In genomic region chr14:102255401-102256190, GRCh38 we compare ENCODE assay signal across 14 cellular contexts. TPM values are rescaled to one million over a fixed set of nuclear protein-coding genes. Genes with fewer than 3 reads are reported as not detected.
A peak's percentile ranks its signal among the peaks of the same experiment; 100 is the strongest.
DNase-seq lines count a peak whose midpoint lies in the region; ATAC-seq and TF ChIP-seq lines count a peak whose summit lies in the region.
"Had no signal": no experiment of that assay in that cellular context is flagged by ENCODE, and none has a peak within 500 bp of the region (broad histone marks: within the 10 kb centered on the region; RNA-seq: fewer than 3 reads in every experiment).

No MANE protein-coding gene starts in this region.

- intact Hi-C loops in mammary epithelial cell (cut with micrococcal nuclease): no loop called here

- H3K4me3 Mint-ChIP-seq in activated T-cell treated with anti-CD3 and anti-CD28 coated beads, Interleukin-2, amount 50 U/mL, for 4 hours: no peak overlapping the region

- H3K4me3 ChIP-seq in HEK293 (ENCODE audit: low read depth, low read length): no peak overlapping the region
- no peak overlapping the region for H3K4me3 ChIP-seq in mammary epithelial cell (replicated peaks in 1 of 3; ENCODE audit: insufficient read depth in 1 of 3, low read depth in 2 of 3, low read length in 3 of 3)
- no peak overlapping the region for H3K4me3 ChIP-seq in right atrium auricular region
- H3K4me3 ChIP-seq in smooth muscle cell: no peak overlapping the region
- H3K4me3 ChIP-seq: lung had no signal

- dilution Hi-C loops in mammary epithelial cell (cut with HindIII; ENCODE audit: low sequenced_read_pairs): no loop called here

- in situ Hi-C loops in mammary epithelial cell (cut with MboI; ENCODE audit: low sequenced_read_pairs in 2 of 2): no loop called here

- no peaks in the 10 kb centered on the region for H3K4me1 Mint-ChIP-seq in activated T-cell treated with anti-CD3 and anti-CD28 coated beads, Interleukin-2, amount 50 U/mL, for 4 hours (ENCODE audit: low read depth)

- H3K27me3 ChIP-seq in mammary epithelial cell (ENCODE audit: insufficient read depth, low read length): no peaks in the 10 kb centered on the region
- H3K27me3 ChIP-seq in right atrium auricular region: no peaks in the 10 kb centered on the region
- H3K27me3 ChIP-seq in smooth muscle cell (ENCODE audit: low read depth): no peaks in the 10 kb centered on the region

- H3K9me3 Mint-ChIP-seq in activated T-cell treated with anti-CD3 and anti-CD28 coated beads, Interleukin-2, amount 50 U/mL, for 4 hours: no peaks in the 10 kb centered on the region

- CTCF ChIA-PET in HEK293 (lab: Yijun Ruan, JAX) (interaction anchor here (0.6 kb wide), 2 partner anchors 58 to 67 kb away, joined by 3 to 4 read pairs; no protein-coding TSS in a partner anchor), mammary epithelial cell (lab: Charles Lee; ENCODE audit: low non-redundant PET) (no interaction called here)

- H3F3A ChIP-seq in smooth muscle cell (ENCODE audit: low read depth): no peaks in the 10 kb centered on the region

- TF ChIP-seq CTCF in HEK293 (tag by site-specific recombination; IDR thresholded peaks at IDR 0.05) (no peak), mammary epithelial cell (conservative IDR thresholded peaks at IDR 0.05 in 1 of 2, IDR thresholded peaks at IDR 0.05 in 1 of 2; ENCODE audit: extremely low read depth in 1 of 2, insufficient read depth in 1 of 2, low read depth in 1 of 2, low read length in 2 of 2) (no peak), right atrium auricular region (IDR thresholded peaks at IDR 0.05) (no peak), smooth muscle cell (IDR thresholded peaks at IDR 0.05; ENCODE audit: borderline replicate concordance, insufficient read depth, poor library complexity, severe bottlenecking) (no peak), GM10266 (IDR thresholded peaks at IDR 0.05; ENCODE audit: control insufficient read depth, insufficient read depth, low read depth, missing control alignments) (no peak)

- BruUV-seq in mammary epithelial cell (replicated peaks; lab: Mats Ljungman, UMichigan): no TSS peak

- no peak overlapping the region for H2AFZ ChIP-seq in mammary epithelial cell (ENCODE audit: low read depth, low read length)
- H2AFZ ChIP-seq in smooth muscle cell (ENCODE audit: low read depth): peak overlapping the region; percentile 34

- no peak overlapping the region for H3K27ac ChIP-seq in HEK293 (ENCODE audit: extremely low read depth, low read depth, low read length)
- H3K27ac ChIP-seq in mammary epithelial cell (ENCODE audit: insufficient read depth, low read depth, low read length): peak overlapping the region; percentile 21
- peak overlapping the region; percentile 68 to 76 for H3K27ac ChIP-seq in right atrium auricular region
- H3K27ac ChIP-seq in smooth muscle cell (ENCODE audit: low read depth): peak overlapping the region; percentile 86

- DNase-seq in mammary epithelial cell (no peak), right atrium auricular region (ENCODE audit: low spot score) (no peak), smooth muscle cell (lab: John Stamatoyannopoulos, UW; ENCODE audit: unreplicated experiment) (no peak), OCI-M2 (lab: John Stamatoyannopoulos, UW; ENCODE audit: unreplicated experiment) (no peak), GM10266 (ENCODE audit: extremely low spot score) (no peak), HK-2 (ENCODE audit: unreplicated experiment) (no peak)
- no peak for DNase-seq in activated T-cell treated with anti-CD3 and anti-CD28 coated beads, Interleukin-2, amount 50 U/mL, for 4 hours
- DNase-seq: activated CD4-positive, alpha-beta T cell treated with anti-CD3 and anti-CD28 coated beads, Interleukin-2, amount 50 U/mL, for 1 hour; cortex of kidney; glutamatergic neuron; KBM-7; NCI-H2081 had no signal

- no peaks in the 10 kb centered on the region for H3K36me3 Mint-ChIP-seq in activated T-cell treated with anti-CD3 and anti-CD28 coated beads, Interleukin-2, amount 50 U/mL, for 4 hours (ENCODE audit: insufficient read depth)

- H3K27me3 Mint-ChIP-seq in activated T-cell treated with anti-CD3 and anti-CD28 coated beads, Interleukin-2, amount 50 U/mL, for 4 hours (ENCODE audit: low read depth): no peaks in the 10 kb centered on the region

- no peaks in the 10 kb centered on the region for H3K79me2 ChIP-seq in mammary epithelial cell (ENCODE audit: insufficient read depth, low read length)
- no peaks in the 10 kb centered on the region for H3K79me2 ChIP-seq in smooth muscle cell (ENCODE audit: low read depth)

- H4K20me1 ChIP-seq in mammary epithelial cell (ENCODE audit: insufficient read depth, low read length) (no peaks in the 10 kb centered on the region), smooth muscle cell (ENCODE audit: low read depth) (no peaks in the 10 kb centered on the region)

- H3K9ac ChIP-seq in mammary epithelial cell (ENCODE audit: insufficient read depth, low read length) (no peak overlapping the region), smooth muscle cell (ENCODE audit: low read depth) (peak overlapping the region; percentile 55)

- H3K36me3 ChIP-seq in HEK293 (ENCODE audit: control insufficient read depth in 2 of 2, insufficient read depth in 1 of 2, low read length in 2 of 2) (no peaks in the 10 kb centered on the region), mammary epithelial cell (ENCODE audit: insufficient read depth, low read length) (peaks cover 5% of the 10 kb centered on the region), right atrium auricular region (no peaks in the 10 kb centered on the region), smooth muscle cell (ENCODE audit: low read depth) (no peaks in the 10 kb centered on the region)

- no peak for ATAC-seq in activated T-cell treated with anti-CD3 and anti-CD28 coated beads, Interleukin-2, amount 50 U/mL, for 4 hours

- POLR2A ChIA-PET in HEK293 (lab: Yijun Ruan, JAX): interaction anchor here (0.6 kb wide), 1 partner anchor 179 kb away, joined by 3 read pairs; no protein-coding TSS in a partner anchor

- H3K9me3 ChIP-seq in HEK293 (ENCODE audit: control insufficient read depth, insufficient read depth, low read depth, low read length) (no peaks in the 10 kb centered on the region), mammary epithelial cell (replicated peaks; ENCODE audit: insufficient read depth, low read length) (no peaks in the 10 kb centered on the region), right atrium auricular region (no peaks in the 10 kb centered on the region), smooth muscle cell (replicated peaks; ENCODE audit: low read depth) (no peaks in the 10 kb centered on the region)

- WGBS in mammary epithelial cell (ENCODE audit: low coverage, missing lambda C conversion rate): 87% methylated on average over 8 of the region's 9 CpGs
- WGBS in smooth muscle cell (ENCODE audit: low lambda C conversion rate): 55% methylated on average over 9 of the region's 9 CpGs

- H3K4me1 ChIP-seq in HEK293 (ENCODE audit: control insufficient read depth, insufficient read depth, low read length) (no peaks in the 10 kb centered on the region), mammary epithelial cell (ENCODE audit: insufficient read depth, low read length) (peaks cover 4% of the 10 kb centered on the region), right atrium auricular region (peaks cover 0 to 3% of the 10 kb centered on the region in 2 donors), smooth muscle cell (ENCODE audit: low read depth) (no peaks in the 10 kb centered on the region)

- H3K4me2 ChIP-seq in mammary epithelial cell (ENCODE audit: insufficient read depth, low read depth, low read length): no peak overlapping the region
- peak overlapping the region; percentile 34 for H3K4me2 ChIP-seq in smooth muscle cell

TF ChIP-seq in HEK293, 187 proteins besides CTCF, POLR2A, EP300 and RAD21:
- TF ChIP-seq KLF1 (tag by site-specific recombination; IDR thresholded peaks at IDR 0.05) (0 out of 2 replicates have a peak, but pooled peaks have one; percentile 13), ZSCAN18 (tag by site-specific recombination; IDR thresholded peaks at IDR 0.05) (no peak), ZFP3 (tag by site-specific recombination; IDR thresholded peaks at IDR 0.05; ENCODE audit: low read depth) (no peak), ZBTB8A (tag by site-specific recombination; IDR thresholded peaks at IDR 0.05) (no peak), ZNF155 (tag by site-specific recombination; IDR thresholded peaks at IDR 0.05) (no peak), WT1 (tag by site-specific recombination; IDR thresholded peaks at IDR 0.05) (peak; percentile 57; the same call in 1 of the 2 replicates)
TF ChIP-seq in HEK293: peak in this region for 2.

RNA-seq across cellular contexts. Expression of gene MOK, which starts 49.4 kb away (rescaled TPM):
- total RNA-seq in mammary epithelial cell (10 to 100 TPM; 41.6 to 49.0 TPM), right atrium auricular region (10 to 100 TPM; 10.1 to 22.9 TPM), smooth muscle cell (4.7 and 8.2 TPM in 2 replicates)
- polyA plus RNA-seq in mammary epithelial cell (38.3 TPM), smooth muscle cell (6.4 and 9.0 TPM in 2 replicates)
- 9.1 TPM for polyA minus RNA-seq in mammary epithelial cell
- 1 to 10 TPM; 3.2 to 5.5 (median 4.4) TPM for total RNA-seq in activated T-cell treated with anti-CD3 and anti-CD28 coated beads, Interleukin-2, amount 50 U/mL, for 4 hours
